8 cellular contexts compared by ENCODE assay signal in genomic region chr11:27363576-27364115, GRCh38. TPM values are rescaled to one million over a fixed set of nuclear protein-coding genes. Genes with fewer than 3 reads are reported as not detected.
A peak's percentile ranks its signal among the peaks of the same experiment; 100 is the strongest.
DNase-seq lines count a peak whose midpoint lies in the region; ATAC-seq and TF ChIP-seq lines count a peak whose summit lies in the region.

No MANE protein-coding gene starts in this region.

- no TSS peak for BruUV-seq in PC-9 (replicated peaks; lab: Mats Ljungman, UMichigan)

- peak overlapping the region; percentile 87 for H3K4me2 ChIP-seq in PC-9

- TF ChIP-seq POLR2A in prostate gland (IDR thresholded peaks at IDR 0.05), result no peak

- 26% methylated on average over 13 of the region's 13 CpGs for WGBS in prostate gland

- H3K27me3 ChIP-seq in PC-9 (ENCODE audit: insufficient read depth, low read depth), result no peaks in the 10 kb centered on the region
- H3K27me3 ChIP-seq in prostate gland (replicated peaks; ENCODE audit: insufficient read depth), result no peaks in the 10 kb centered on the region

- peak overlapping the region; percentile 84 for H2AFZ ChIP-seq in PC-9

- H3K36me3 ChIP-seq in PC-9 (ENCODE audit: low read depth) (0 out of 2 replicates have a peak, but pooled peaks cover 2% of the 10 kb centered on the region), prostate gland (no peaks in the 10 kb centered on the region)

- no peak for TF ChIP-seq CTCF in GM12864 (IDR thresholded peaks at IDR 0.05; ENCODE audit: low read depth, low read length, missing control alignments)
- TF ChIP-seq CTCF in PC-9 (conservative IDR thresholded peaks at IDR 0.05), result no peak
- TF ChIP-seq CTCF in epithelial cell of proximal tubule (conservative IDR thresholded peaks at IDR 0.05; ENCODE audit: low read depth, low read length), result no peak
- no peak for TF ChIP-seq CTCF in prostate gland (IDR thresholded peaks at IDR 0.05)

- H3K4me1 ChIP-seq in PC-9 (replicated peaks; ENCODE audit: insufficient read depth), result peaks cover 24% of the 10 kb centered on the region; the same call in 1 of the 2 replicates
- H3K4me1 ChIP-seq in prostate gland (replicated peaks), result no peaks in the 10 kb centered on the region

- H3K9me2 ChIP-seq in PC-9 (ENCODE audit: insufficient read depth), result no peaks in the 10 kb centered on the region

- H3K4me3 ChIP-seq in GM12864 (ENCODE audit: low read depth, low read length), result peak overlapping the region; percentile 52
- H3K4me3 ChIP-seq in PC-9, result peak overlapping the region; percentile 75
- H3K4me3 ChIP-seq in epithelial cell of proximal tubule (ENCODE audit: low read depth, low read length), result peak overlapping the region; percentile 71
- peak overlapping the region; percentile 63 to 68 for H3K4me3 ChIP-seq in prostate gland

- peaks cover 24% of the 10 kb centered on the region for H3K79me2 ChIP-seq in PC-9 (ENCODE audit: low read depth)

- peaks cover 9% of the 10 kb centered on the region; the same call in 1 of the 2 replicates for H3F3A ChIP-seq in PC-9 (ENCODE audit: insufficient read depth, low read depth)

- no peaks in the 10 kb centered on the region for H4K20me1 ChIP-seq in PC-9 (ENCODE audit: insufficient read depth)

- POLR2A ChIA-PET in PC-9 (lab: Charles Lee; ENCODE audit: unreplicated experiment), result interaction anchor here (1.1 kb wide), 1 partner anchor 101 kb away, joined by 4 read pairs; no protein-coding TSS in a partner anchor

- ATAC-seq in GM19397 (IDR thresholded peaks at IDR 0.05; ENCODE audit: unreplicated experiment), result no peak

- peak overlapping the region; percentile 13; the same call in 1 of the 2 replicates for H3K27ac ChIP-seq in PC-9
- H3K27ac ChIP-seq in prostate gland, result peak overlapping the region; percentile 47 to 67

- intact Hi-C loops in PC-9 (cut with micrococcal nuclease; ENCODE audit: unreplicated experiment), result loop anchor here (2.0 to 5.0 kb wide), 2 partner anchors 109 to 181 kb away; partner anchors contain the start of gene LGR4
- intact Hi-C loops in prostate gland (cut with DNase I), result loop anchor here (10.0 kb wide), 1 partner anchor 111 kb away; the partner anchor contains the start of gene LGR4

- no peak for DNase-seq in GM12864 (ENCODE audit: low read depth)
- no peak for DNase-seq in PC-9
- no peak for DNase-seq in epithelial cell of proximal tubule (ENCODE audit: low read depth)
- DNase-seq in prostate gland (ENCODE audit: low spot score), result no peak
- no peak for DNase-seq in middle frontal gyrus (ENCODE audit: extremely low spot score, low spot score)
- no peak for DNase-seq in NCI-H146 treated with DMSO at 0.1 percent for 48 hours (lab: John Stamatoyannopoulos, UW; ENCODE audit: unreplicated experiment)
- no peak for DNase-seq in mucosa of gallbladder (ENCODE audit: low spot score)

- H3K9me3 ChIP-seq in PC-9 (ENCODE audit: insufficient read depth, low read depth), result no peaks in the 10 kb centered on the region
- H3K9me3 ChIP-seq in prostate gland, result no peaks in the 10 kb centered on the region

- CTCF ChIA-PET in PC-9 (lab: Charles Lee), result no interaction called here

RNA-seq across cellular contexts. Expression of gene CCDC34, which starts 0.6 kb away (rescaled TPM):
- 21.0 and 33.6 TPM in 2 replicates for total RNA-seq in PC-9 (2021)
- total RNA-seq in epithelial cell of proximal tubule, result 5.7 and 8.0 TPM in 2 replicates
- 1 to 10 TPM; 5.7 to 6.7 TPM for total RNA-seq in prostate gland
- 7.6 TPM for total RNA-seq in mucosa of gallbladder
